1 cellular context compared by ENCODE assay signal in the genomic region with DNA sequence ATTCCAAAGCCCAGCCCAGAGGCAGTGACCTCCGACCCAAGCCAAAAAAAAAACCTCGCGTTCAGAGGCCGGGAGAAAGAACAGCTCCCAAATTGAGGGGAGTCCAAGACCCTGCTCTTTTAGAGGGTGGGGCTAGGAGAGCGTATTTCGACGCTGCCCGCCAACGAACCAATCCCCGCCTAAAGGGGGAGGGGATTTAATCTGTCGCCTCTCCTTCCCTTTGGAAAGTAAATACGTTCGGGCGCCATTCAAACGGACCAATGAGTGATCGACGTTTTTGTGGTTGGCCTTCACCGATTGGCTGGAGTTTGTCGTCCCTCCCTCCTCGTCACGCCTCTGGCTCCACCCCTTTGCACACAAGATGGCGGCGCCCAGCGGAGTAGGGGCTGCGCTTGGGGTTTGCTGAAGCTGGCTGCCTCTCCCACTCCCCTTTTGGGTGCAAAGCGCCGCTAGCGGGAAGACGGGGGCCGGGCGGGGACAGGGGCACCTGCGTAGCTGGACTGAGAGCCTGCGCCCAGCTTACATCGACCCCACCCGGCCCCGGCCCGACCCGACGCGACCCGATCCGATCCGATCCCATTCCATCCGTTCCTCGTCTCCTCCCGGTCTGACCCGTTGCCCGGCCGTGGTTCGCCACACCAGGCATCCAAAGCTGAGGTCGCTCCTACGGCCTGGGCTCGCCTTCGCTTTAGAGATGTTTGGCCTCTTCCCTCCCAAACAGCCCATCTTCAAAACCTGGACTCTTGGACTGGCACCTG.
TF ChIP-seq lines count a peak whose summit lies in the region.

Gene RNF26, plus strand, starts transcription at position 355 of the 758 bp plus-strand sequence. CDS start 596 bp downstream, outside the sequence.

TF ChIP-seq in SK-N-SH treated with all-trans-retinoic acid at 6 μM for 48 hours, 23 proteins besides CTCF, POLR2A, EP300 and RAD21 (continued from another document):
- TF ChIP-seq TSHZ2 (CRISPR knock-in tag; IDR thresholded peaks at IDR 0.05) (no peak), CSDC2 (CRISPR knock-in tag; IDR thresholded peaks at IDR 0.05) (no peak)
